ENCODE assay signal across 10 cellular contexts in genomic region chr11:43504316-43504950, GRCh38.
DNase-seq lines count a peak whose midpoint lies in the region; ATAC-seq and TF ChIP-seq lines count a peak whose summit lies in the region.
"Had no signal": no experiment of that assay in that cellular context is flagged by ENCODE, and none has a peak within 500 bp of the region (broad histone marks: within the 10 kb centered on the region; RNA-seq: fewer than 3 reads in every experiment).

No MANE protein-coding gene starts in this region.

- no peaks in the 10 kb centered on the region for H3K36me3 Mint-ChIP-seq in activated T-helper 17 cell treated with anti-CD3 and anti-CD28 coated beads, Interleukin-2, amount 50 U/mL, for 72 hours (ENCODE audit: low read depth)
- no peaks in the 10 kb centered on the region for H3K36me3 Mint-ChIP-seq in mesothelial cell of epicardium

- ATAC-seq in GM21717 (IDR thresholded peaks at IDR 0.05; ENCODE audit: unreplicated experiment), result no peak
- ATAC-seq in activated T-helper 17 cell treated with anti-CD3 and anti-CD28 coated beads, Interleukin-2, amount 50 U/mL, for 72 hours (replicated peaks), result no peak

- peaks cover 13% of the 10 kb centered on the region for H3K27me3 Mint-ChIP-seq in activated T-helper 17 cell treated with anti-CD3 and anti-CD28 coated beads, Interleukin-2, amount 50 U/mL, for 72 hours
- H3K27me3 Mint-ChIP-seq in mesothelial cell of epicardium (ENCODE audit: low read depth), result peaks cover 10% of the 10 kb centered on the region

- TF ChIP-seq CTCF in epithelial cell of proximal tubule (conservative IDR thresholded peaks at IDR 0.05; ENCODE audit: low read depth, low read length) (peak; percentile 73), tibial artery (IDR thresholded peaks at IDR 0.05) (peak; percentile 30 to 33), mesothelial cell of epicardium (IDR thresholded peaks at IDR 0.05; ENCODE audit: unreplicated experiment) (no peak)

- no peaks in the 10 kb centered on the region for H3K9me3 Mint-ChIP-seq in activated T-helper 17 cell treated with anti-CD3 and anti-CD28 coated beads, Interleukin-2, amount 50 U/mL, for 72 hours
- peaks cover 7% of the 10 kb centered on the region for H3K9me3 Mint-ChIP-seq in mesothelial cell of epicardium

- no peaks in the 10 kb centered on the region for H3K9me3 ChIP-seq in tibial artery

- H3K4me1 ChIP-seq in tibial artery, result no peaks in the 10 kb centered on the region

- no peaks in the 10 kb centered on the region for H3K4me1 Mint-ChIP-seq in activated T-helper 17 cell treated with anti-CD3 and anti-CD28 coated beads, Interleukin-2, amount 50 U/mL, for 72 hours
- H3K4me1 Mint-ChIP-seq in mesothelial cell of epicardium, result peaks cover 6% of the 10 kb centered on the region
- H3K4me1 Mint-ChIP-seq: activated B cell treated with CpG ODN at 0.5 μM for 24 hours, memory B cell had no signal

- no peak overlapping the region for H3K4me3 Mint-ChIP-seq in activated T-helper 17 cell treated with anti-CD3 and anti-CD28 coated beads, Interleukin-2, amount 50 U/mL, for 72 hours
- H3K4me3 Mint-ChIP-seq in mesothelial cell of epicardium, result no peak overlapping the region
- H3K4me3 Mint-ChIP-seq: activated B cell treated with CpG ODN at 0.5 μM for 24 hours, memory B cell had no signal

- H3K27ac ChIP-seq in tibial artery, result no peak overlapping the region

- DNase-seq in activated CD8-positive, alpha-beta memory T cell treated with anti-CD3 and anti-CD28 coated beads for 24 hours, result peak; percentile 42
- no peak for DNase-seq in activated CD8-positive, alpha-beta memory T cell treated with anti-CD3 and anti-CD28 coated beads, Interleukin-2, amount 50 U/mL, for 48 hours
- DNase-seq in NCI-H2227 (lab: John Stamatoyannopoulos, UW; ENCODE audit: unreplicated experiment) (peak; percentile 65), epithelial cell of proximal tubule (ENCODE audit: low read depth) (no peak), tibial artery (no peak), mesothelial cell of epicardium (ENCODE audit: low spot score in 2 of 2, unreplicated experiment in 2 of 2) (no peak)
- DNase-seq: activated B cell treated with CpG ODN at 0.5 μM for 24 hours had no signal

- no peaks in the 10 kb centered on the region for H3K27me3 ChIP-seq in tibial artery

- H3K4me3 ChIP-seq in epithelial cell of proximal tubule (ENCODE audit: low read depth, low read length), result no peak overlapping the region
- no peak overlapping the region for H3K4me3 ChIP-seq in tibial artery

- H3K27ac Mint-ChIP-seq in activated T-helper 17 cell treated with anti-CD3 and anti-CD28 coated beads, Interleukin-2, amount 50 U/mL, for 72 hours, result no peak overlapping the region
- no peak overlapping the region for H3K27ac Mint-ChIP-seq in mesothelial cell of epicardium
- H3K27ac Mint-ChIP-seq: activated B cell treated with CpG ODN at 0.5 μM for 24 hours, memory B cell had no signal

- H3K36me3 ChIP-seq in tibial artery, result no peaks in the 10 kb centered on the region

- intact Hi-C loops in tibial artery (cut with DNase I; ENCODE audit: low total_unique reads), result no loop called here

Comparison
In these comparisons a context has a peak if more than half of its experiments do, and no peak if none do; other contexts are left out.
1. DNase-seq: peak in activated CD8-positive, alpha-beta memory T cell treated with anti-CD3 and anti-CD28 coated beads for 24 hours (single experiment) and NCI-H2227 (single experiment); none in activated CD8-positive, alpha-beta memory T cell treated with anti-CD3 and anti-CD28 coated beads, Interleukin-2, amount 50 U/mL, for 48 hours (single experiment), epithelial cell of proximal tubule (single experiment), tibial artery (0 of 2) and mesothelial cell of epicardium (0 of 2).